9 cellular contexts compared by ENCODE assay signal in genomic region chr9:110047232-110047954, GRCh38.
DNase-seq lines count a peak whose midpoint lies in the region; ATAC-seq, FAIRE-seq and TF ChIP-seq lines count a peak whose summit lies in the region.
"Had no signal": no experiment of that assay in that cellular context is flagged by ENCODE, and none has a peak within 500 bp of the region (broad histone marks: within the 10 kb centered on the region; RNA-seq: fewer than 3 reads in every experiment).

No MANE protein-coding gene starts in this region.

- WGBS in right lobe of liver (ENCODE audit: insufficient coverage, low coverage, low lambda C conversion rate, missing lambda C conversion rate) = 54% methylated on average over 6 of the region's 7 CpGs
- WGBS in HepG2 (ENCODE audit: low lambda C conversion rate) = 61% methylated on average over 7 of the region's 7 CpGs

- H3K27ac ChIP-seq in right lobe of liver (no peak overlapping the region), HepG2 (ENCODE audit: extremely low read length, insufficient read depth, low read length) (no peak overlapping the region), upper lobe of right lung (no peak overlapping the region)

- H4K20me1 ChIP-seq in HepG2 (ENCODE audit: insufficient read depth, low read length) = no peaks in the 10 kb centered on the region

- TF ChIP-seq CTCF in right lobe of liver (IDR thresholded peaks at IDR 0.05) = no peak
- no peak for TF ChIP-seq CTCF in HepG2 (CRISPR knock-in tag; IDR thresholded peaks at IDR 0.05)
- no peak for TF ChIP-seq CTCF in upper lobe of right lung (IDR thresholded peaks at IDR 0.05)

- in situ Hi-C loops in HepG2 (cut with HindIII; ENCODE audit: extremely low pct_ligation_motif_present, low pct_unique_long_range_greater_than_20kb) = no loop called here

- TF ChIP-seq EP300 in HepG2 (IDR thresholded peaks at IDR 0.05; ENCODE audit: low read depth in 2 of 2, low read length in 2 of 2) (no peak), HepG2 (CRISPR knock-in tag; IDR thresholded peaks at IDR 0.05; ENCODE audit: borderline replicate concordance) (no peak)

- no peak for FAIRE-seq in HepG2 (lab: Jason Lieb, UNC)
- FAIRE-seq: G401.6 had no signal

- H3K9ac ChIP-seq in HepG2 (ENCODE audit: insufficient read depth, low read depth, low read length) = no peak overlapping the region

- ATAC-seq in right lobe of liver = no peak
- no peak for ATAC-seq in HepG2
- no peak for ATAC-seq in upper lobe of right lung
- ATAC-seq in HG03460 (IDR thresholded peaks at IDR 0.05; ENCODE audit: unreplicated experiment) = no peak

- no peaks in the 10 kb centered on the region for H3K79me2 ChIP-seq in HepG2 (ENCODE audit: insufficient read depth, low read length)

- H2AFZ ChIP-seq in HepG2 (ENCODE audit: low read length) = no peak overlapping the region

- no peaks in the 10 kb centered on the region for H3K36me3 ChIP-seq in right lobe of liver
- H3K36me3 ChIP-seq in HepG2 (replicated peaks in 1 of 2; ENCODE audit: control insufficient read depth in 1 of 2, insufficient read depth in 2 of 2, low read length in 2 of 2) = no peaks in the 10 kb centered on the region
- no peaks in the 10 kb centered on the region for H3K36me3 ChIP-seq in upper lobe of right lung

- H3K27me3 ChIP-seq in right lobe of liver = no peaks in the 10 kb centered on the region
- no peaks in the 10 kb centered on the region for H3K27me3 ChIP-seq in HepG2 (ENCODE audit: control insufficient read depth in 1 of 2, insufficient read depth in 2 of 2, low read length in 2 of 2)
- H3K27me3 ChIP-seq in upper lobe of right lung = peaks cover 9% of the 10 kb centered on the region

- peak overlapping the region in 2 of 3 donors; percentile 51 to 53 for H3K4me3 ChIP-seq in right lobe of liver
- no peak overlapping the region for H3K4me3 ChIP-seq in HepG2 (replicated peaks in 1 of 3; ENCODE audit: insufficient read depth in 1 of 3, low read depth in 2 of 3, low read length in 3 of 3)
- H3K4me3 ChIP-seq in iPS-11a (ENCODE audit: low read depth, low read length) = peak overlapping the region; percentile 69
- H3K4me3 ChIP-seq in upper lobe of right lung = peak overlapping the region; percentile 70

- intact Hi-C loops in right lobe of liver (cut with DNase I) (no loop called here), HepG2 (cut with micrococcal nuclease; ENCODE audit: unreplicated experiment) (no loop called here), upper lobe of right lung (cut with DNase I) (no loop called here)

- no peak for TF ChIP-seq RAD21 in HepG2 (CRISPR knock-in tag; IDR thresholded peaks at IDR 0.05)

- DNase-seq in right lobe of liver (no peak), HepG2 (ENCODE audit: low spot score) (no peak), NCI-H69 (lab: John Stamatoyannopoulos, UW) (peak; percentile 57), upper lobe of right lung (no peak), C1 segment of cervical spinal cord (lab: John Stamatoyannopoulos, UW) (no peak), OCI-M2 (lab: John Stamatoyannopoulos, UW; ENCODE audit: unreplicated experiment) (no peak)

- CTCF ChIA-PET in HepG2 (lab: Yijun Ruan, JAX; ENCODE audit: low intra/inter-chr PET ratio, low total read pairs) = no interaction called here

- H3K9me3 ChIP-seq in right lobe of liver = no peaks in the 10 kb centered on the region
- H3K9me3 ChIP-seq in HepG2 (ENCODE audit: low read length) = no peaks in the 10 kb centered on the region
- no peaks in the 10 kb centered on the region for H3K9me3 ChIP-seq in upper lobe of right lung

- no peak for TF ChIP-seq POLR2A in right lobe of liver (IDR thresholded peaks at IDR 0.05)
- no peak for TF ChIP-seq POLR2A in HepG2 (IDR thresholded peaks at IDR 0.05; ENCODE audit: insufficient read depth in 1 of 2, low read depth in 2 of 2, low read length in 2 of 2)

- POLR2A ChIA-PET in HepG2 (lab: Yijun Ruan, JAX) = no interaction called here

- no peak overlapping the region for H3K4me2 ChIP-seq in HepG2 (ENCODE audit: low read depth, low read length)

- BruUV-seq in HepG2 (replicated peaks; lab: Mats Ljungman, UMichigan) = no TSS peak

- H3K4me1 ChIP-seq in right lobe of liver (peaks cover 0 to 23% (median 0%) of the 10 kb centered on the region in 4 donors), HepG2 (ENCODE audit: insufficient read depth, low read length) (peaks cover 5% of the 10 kb centered on the region; the same call in 1 of the 2 replicates), upper lobe of right lung (peaks cover 9% of the 10 kb centered on the region)

TF ChIP-seq in HepG2, 621 proteins besides CTCF, POLR2A, EP300 and RAD21 (continues in another document):
- TF ChIP-seq ZNF10 (CRISPR knock-in tag; IDR thresholded peaks at IDR 0.05; ENCODE audit: borderline replicate concordance, low read depth) (no peak), ZHX2 (IDR thresholded peaks at IDR 0.05; ENCODE audit: low read depth) (no peak), ZHX2 (CRISPR knock-in tag; IDR thresholded peaks at IDR 0.05; ENCODE audit: borderline replicate concordance) (no peak), HCFC1 (IDR thresholded peaks at IDR 0.05; ENCODE audit: low read depth, low read length) (no peak), FOSL2 (CRISPR knock-in tag; IDR thresholded peaks at IDR 0.05) (no peak)

Comparison
In these comparisons a context has a peak if more than half of its experiments do, and no peak if none do; other contexts are left out.
1. H3K4me3 ChIP-seq: peak in right lobe of liver (2 of 3), iPS-11a (single experiment) and upper lobe of right lung (single experiment); none in HepG2 (0 of 3).